Comparison of ENCODE assay signal across 21 cellular contexts in genomic region chr9:133948571-133949485, GRCh38. TPM values are rescaled to one million over a fixed set of nuclear protein-coding genes. Genes with fewer than 3 reads are reported as not detected.
A peak's percentile ranks its signal among the peaks of the same experiment; 100 is the strongest.
DNase-seq lines count a peak whose midpoint lies in the region; ATAC-seq, FAIRE-seq and TF ChIP-seq lines count a peak whose summit lies in the region.
"Had no signal": no experiment of that assay in that cellular context is flagged by ENCODE, and none has a peak within 500 bp of the region (broad histone marks: within the 10 kb centered on the region; RNA-seq: fewer than 3 reads in every experiment).

No MANE protein-coding gene starts in this region.

- no peaks in the 10 kb centered on the region for H3K9me3 ChIP-seq in BLaER1 treated with 17β-estradiol and CSF1 and Interleukin-3, amounts not matched to agents 10 nM and 100 nM (replicated peaks in 1 of 11)
- no peaks in the 10 kb centered on the region for H3K9me3 ChIP-seq in IMR-90 (ENCODE audit: control insufficient read depth, insufficient read depth, low read length)

- TF ChIP-seq POLR2A in IMR-90 (IDR thresholded peaks at IDR 0.05; ENCODE audit: low read depth, low read length) = no peak

- POLR2A ChIA-PET in IMR-90 (lab: Charles Lee; ENCODE audit: unreplicated experiment) = no interaction called here

- H3K9me1 ChIP-seq in IMR-90 (ENCODE audit: insufficient read depth, low read length) = 0 out of 2 replicates have a peak, but pooled peaks cover 6% of the 10 kb centered on the region

- 0 out of 22 replicates have a peak, but pooled peaks cover 0 to 10% (median 0%) of the 10 kb centered on the region in 11 experiments for H3K36me3 ChIP-seq in BLaER1 treated with 17β-estradiol and CSF1 and Interleukin-3, amounts not matched to agents 10 nM and 100 nM
- H3K36me3 ChIP-seq in IMR-90 (ENCODE audit: control insufficient read depth, insufficient read depth, low read length) = 0 out of 2 replicates have a peak, but pooled peaks cover 2% of the 10 kb centered on the region
- peaks cover 10% of the 10 kb centered on the region for H3K36me3 ChIP-seq in bronchial epithelial cell (ENCODE audit: control insufficient read depth, insufficient read depth, low read length)

- H3K18ac ChIP-seq in IMR-90 (ENCODE audit: low read depth, low read length) = no peak overlapping the region

- H3K4me2 ChIP-seq in BLaER1 treated with 17β-estradiol and CSF1 and Interleukin-3, amounts not matched to agents 10 nM and 100 nM = peak overlapping the region; percentile 36 to 95 (median 87); a peak in 21 of 22 replicates
- no peak overlapping the region for H3K4me2 ChIP-seq in IMR-90 (ENCODE audit: low read depth, low read length)
- H3K4me2 ChIP-seq: hepatocyte, KMS-11 had no signal

- H3K36me3 Mint-ChIP-seq in nephron (ENCODE audit: low read depth) = no peaks in the 10 kb centered on the region
- H3K36me3 Mint-ChIP-seq: activated naive CD8-positive, alpha-beta T cell treated with anti-CD3 and anti-CD28 coated beads, Interleukin-2, amount 10 ng/mL, durations not matched to agents 7 days and 5 days had no signal

- peaks cover 19% of the 10 kb centered on the region for H3K4me1 Mint-ChIP-seq in nephron
- H3K4me1 Mint-ChIP-seq: activated naive CD8-positive, alpha-beta T cell treated with anti-CD3 and anti-CD28 coated beads, Interleukin-2, amount 10 ng/mL, durations not matched to agents 7 days and 5 days had no signal

- no peak for TF ChIP-seq CTCF in IMR-90 (conservative IDR thresholded peaks at IDR 0.05; ENCODE audit: low read depth, low read length)
- TF ChIP-seq CTCF in bronchial epithelial cell (IDR thresholded peaks at IDR 0.05; ENCODE audit: insufficient read depth, low read length, severe bottlenecking) = no peak
- no peak for TF ChIP-seq CTCF in nephron (IDR thresholded peaks at IDR 0.05; ENCODE audit: unreplicated experiment in 3 of 3)

- no peak overlapping the region for H3K4me3 Mint-ChIP-seq in nephron
- H3K4me3 Mint-ChIP-seq: activated CD8-positive, alpha-beta T cell treated with anti-CD3 and anti-CD28 coated beads, Interleukin-2, amount 10 ng/mL, durations not matched to agents 7 days and 5 days; activated naive CD8-positive, alpha-beta T cell treated with anti-CD3 and anti-CD28 coated beads, Interleukin-2, amount 10 ng/mL, durations not matched to agents 7 days and 5 days had no signal

- H3K4ac ChIP-seq in IMR-90 (ENCODE audit: low read depth, low read length) = no peak overlapping the region

- no peak overlapping the region for H2BK120ac ChIP-seq in IMR-90 (ENCODE audit: low read depth, low read length)

- H3K4me3 ChIP-seq in BLaER1 treated with 17β-estradiol and CSF1 and Interleukin-3, amounts not matched to agents 10 nM and 100 nM = no peak overlapping the region
- H3K4me3 ChIP-seq in IMR-90 (ENCODE audit: insufficient read depth, low read depth, low read length) (no peak overlapping the region), bronchial epithelial cell (ENCODE audit: low read depth, low read length) (no peak overlapping the region)
- H3K4me3 ChIP-seq: hepatocyte had no signal

- no peaks in the 10 kb centered on the region for H3K9me3 Mint-ChIP-seq in nephron
- H3K9me3 Mint-ChIP-seq: activated naive CD8-positive, alpha-beta T cell treated with anti-CD3 and anti-CD28 coated beads, Interleukin-2, amount 10 ng/mL, durations not matched to agents 7 days and 5 days had no signal

- CTCF ChIA-PET in IMR-90 (lab: Yijun Ruan, JAX) = no interaction called here

- no peak overlapping the region for H4K5ac ChIP-seq in IMR-90 (ENCODE audit: low read depth, low read length)

- H3K9ac ChIP-seq in BLaER1 treated with 17β-estradiol and CSF1 and Interleukin-3, amounts not matched to agents 10 nM and 100 nM = peak overlapping the region in 4 of 11 experiments; percentile 0 to 25 (median 22); a peak in 2 of 22 replicates
- no peak overlapping the region for H3K9ac ChIP-seq in IMR-90 (ENCODE audit: low read depth, low read length)
- H3K9ac ChIP-seq: KMS-11 had no signal

- no peak for TF ChIP-seq RAD21 in IMR-90 (IDR thresholded peaks at IDR 0.05; ENCODE audit: low read length)

- H3K27me3 ChIP-seq in BLaER1 treated with 17β-estradiol and CSF1 and Interleukin-3, amounts not matched to agents 10 nM and 100 nM = no peaks in the 10 kb centered on the region
- H3K27me3 ChIP-seq in IMR-90 (ENCODE audit: control insufficient read depth, insufficient read depth, low read length) = no peaks in the 10 kb centered on the region
- no peaks in the 10 kb centered on the region for H3K27me3 ChIP-seq in bronchial epithelial cell (ENCODE audit: control insufficient read depth, insufficient read depth, low read length)
- H3K27me3 ChIP-seq: hepatocyte had no signal

- H3K27ac ChIP-seq in BLaER1 treated with 17β-estradiol and CSF1 and Interleukin-3, amounts not matched to agents 10 nM and 100 nM = peak overlapping the region in 2 of 11 experiments; percentile 13 to 17; a peak in 1 of 22 replicates
- H3K27ac ChIP-seq in IMR-90 (ENCODE audit: insufficient read depth, low read length) = no peak overlapping the region
- H3K27ac ChIP-seq: hepatocyte, HL-60, KMS-11 had no signal

- no peak overlapping the region for H4K8ac ChIP-seq in IMR-90 (ENCODE audit: low read depth in 2 of 2, low read length in 2 of 2)

- peaks cover 28 to 97% (median 92%) of the 10 kb centered on the region in 11 experiments; a peak in 21 of 22 replicates for H4K20me1 ChIP-seq in BLaER1 treated with 17β-estradiol and CSF1 and Interleukin-3, amounts not matched to agents 10 nM and 100 nM
- peaks cover 76% of the 10 kb centered on the region for H4K20me1 ChIP-seq in IMR-90 (ENCODE audit: insufficient read depth, low read length)

- no peak overlapping the region for H2BK20ac ChIP-seq in IMR-90 (ENCODE audit: low read depth, low read length)

- no peak overlapping the region for H2BK15ac ChIP-seq in IMR-90 (ENCODE audit: low read depth, low read length)

- no peak overlapping the region for H3K14ac ChIP-seq in IMR-90 (replicated peaks; ENCODE audit: low read depth, low read length)

- H3K56ac ChIP-seq in IMR-90 (ENCODE audit: extremely low read depth, insufficient read depth, low read length) = no peak overlapping the region

- H3K4me1 ChIP-seq in BLaER1 treated with 17β-estradiol and CSF1 and Interleukin-3, amounts not matched to agents 10 nM and 100 nM = peaks cover 46 to 96% (median 89%) of the 10 kb centered on the region in 10 experiments
- peaks cover 6% of the 10 kb centered on the region for H3K4me1 ChIP-seq in IMR-90 (ENCODE audit: control insufficient read depth, insufficient read depth, low read length)

- H4K91ac ChIP-seq in IMR-90 (ENCODE audit: insufficient read depth, low read depth, low read length) = no peak overlapping the region

- 85% methylated on average over 16 of the region's 31 CpGs; no CpG with 5 or more reads in 1 of the 2 experiments for WGBS in IMR-90 (ENCODE audit: extremely low coverage in 2 of 2, insufficient read length in 1 of 2), 2 experiments

- ATAC-seq in IMR-90 (ENCODE audit: low read depth) (no peak), GM18519 (IDR thresholded peaks at IDR 0.05; ENCODE audit: low FRiP score, unreplicated experiment) (no peak)
- ATAC-seq: activated CD8-positive, alpha-beta T cell treated with anti-CD3 and anti-CD28 coated beads, Interleukin-2, amount 10 ng/mL, durations not matched to agents 7 days and 5 days had no signal

- DNase-seq in IMR-90 (peak; percentile 17), bronchial epithelial cell (ENCODE audit: low read depth) (peak; percentile 10), GM19238 (ENCODE audit: insufficient read length, low spot score) (no peak), SKM-1 (lab: John Stamatoyannopoulos, UW; ENCODE audit: unreplicated experiment) (no peak), NCI-H2081 (lab: John Stamatoyannopoulos, UW) (no peak)
- DNase-seq: activated CD8-positive, alpha-beta T cell treated with anti-CD3 and anti-CD28 coated beads, Interleukin-2, amount 10 ng/mL, durations not matched to agents 7 days and 5 days; activated naive CD8-positive, alpha-beta T cell treated with anti-CD3 and anti-CD28 coated beads, Interleukin-2, amount 10 ng/mL, durations not matched to agents 7 days and 5 days; central memory CD4-positive, alpha-beta T cell; effector CD4-positive, alpha-beta T cell; EL; NCI-H1436 treated with DMSO at 0.1 percent for 48 hours; NCI-H446; stimulated activated CD4-positive, alpha-beta T cell treated with anti-CD3 and anti-CD28 coated beads, Interleukin-4, amount 100 ng/mL, for 1 hour; substantia nigra had no signal

- H2BK5ac ChIP-seq in IMR-90 (ENCODE audit: low read depth, low read length, poor library complexity, severe bottlenecking) = no peak overlapping the region

- in situ Hi-C loops in IMR-90 (cut with MboI; ENCODE audit: low sequenced_read_pairs) = no loop called here

- peaks cover 33 to 88% of the 10 kb centered on the region in 2 experiments for H3K79me1 ChIP-seq in IMR-90 (ENCODE audit: low read depth in 1 of 2, low read length in 2 of 2)

- H2AK5ac ChIP-seq in IMR-90 (ENCODE audit: low read depth, low read length) = no peak overlapping the region

- no TSS peak for BruUV-seq in IMR-90 (replicated peaks; lab: Mats Ljungman, UMichigan)

- peak; percentile 52 for FAIRE-seq in bronchial epithelial cell (lab: Jason Lieb, UNC)
- FAIRE-seq: keratinocyte had no signal

- H3K23ac ChIP-seq in IMR-90 (ENCODE audit: low read depth, low read length) = no peak overlapping the region

- peak overlapping the region in 2 of 3 experiments; percentile 27 to 28 for H3K27ac Mint-ChIP-seq in nephron
- H3K27ac Mint-ChIP-seq: activated CD8-positive, alpha-beta T cell treated with anti-CD3 and anti-CD28 coated beads, Interleukin-2, amount 10 ng/mL, durations not matched to agents 7 days and 5 days; activated naive CD8-positive, alpha-beta T cell treated with anti-CD3 and anti-CD28 coated beads, Interleukin-2, amount 10 ng/mL, durations not matched to agents 7 days and 5 days had no signal

- H3K27me3 Mint-ChIP-seq in nephron (ENCODE audit: low read depth) = no peaks in the 10 kb centered on the region
- H3K27me3 Mint-ChIP-seq: activated naive CD8-positive, alpha-beta T cell treated with anti-CD3 and anti-CD28 coated beads, Interleukin-2, amount 10 ng/mL, durations not matched to agents 7 days and 5 days had no signal

- dilution Hi-C loops in IMR-90 (cut with HindIII; ENCODE audit: low sequenced_read_pairs, unreplicated experiment) = no loop called here

- intact Hi-C loops in IMR-90 (cut with micrococcal nuclease) = no loop called here

- peak overlapping the region; percentile 2 for H2AFZ ChIP-seq in IMR-90 (replicated peaks; ENCODE audit: low read length, poor library complexity)
- H2AFZ ChIP-seq: hepatocyte had no signal

- peak overlapping the region; percentile 9 for H2AK9ac ChIP-seq in IMR-90 (replicated peaks; ENCODE audit: low read depth, low read length, poor library complexity)

TF ChIP-seq in IMR-90, 13 proteins besides CTCF, POLR2A, EP300 and RAD21 (continues in another document):
- no peak for TF ChIP-seq MAFK (IDR thresholded peaks at IDR 0.05; ENCODE audit: low read depth, low read length)

RNA-seq across cellular contexts. Expression of gene VAV2, which starts 43.3 kb away (rescaled TPM):
- total RNA-seq in IMR-90 (2012; rRNA removed) = 9.7 and 10.8 TPM in 2 replicates
- polyA plus RNA-seq in IMR-90 (2012; rRNA removed) = 13.4 and 13.5 TPM in 2 replicates
- polyA plus RNA-seq in IMR-90 (2012; cell fraction: cytosol; rRNA removed) = 8.4 and 11.8 TPM in 2 replicates
- 22.6 and 33.8 TPM in 2 replicates for polyA plus RNA-seq in IMR-90 (2012; cell fraction: nucleus; rRNA removed; ENCODE audit: low replicate concordance)
- total RNA-seq in bronchial epithelial cell = 23.0 and 46.6 TPM in 2 replicates

Comparison
In these comparisons a context has a peak if more than half of its experiments do, and no peak if none do; other contexts are left out.
1. DNase-seq: peak in IMR-90 (single experiment) and bronchial epithelial cell (single experiment); none in GM19238 (single experiment), SKM-1 (single experiment) and NCI-H2081 (0 of 2).